In genomic region chr11:47997063-47998053, GRCh38 we compare ENCODE assay signal across 16 cellular contexts. TPM values are rescaled to one million over a fixed set of nuclear protein-coding genes. Genes with fewer than 3 reads are reported as not detected.
DNase-seq lines count a peak whose midpoint lies in the region; ATAC-seq, FAIRE-seq and TF ChIP-seq lines count a peak whose summit lies in the region.
"Had no signal": no experiment of that assay in that cellular context is flagged by ENCODE, and none has a peak within 500 bp of the region (broad histone marks: within the 10 kb centered on the region; RNA-seq: fewer than 3 reads in every experiment).

No MANE protein-coding gene starts in this region.

- no peak for FAIRE-seq in HepG2 (lab: Jason Lieb, UNC)

- TF ChIP-seq CTCF in VCaP (conservative IDR thresholded peaks at IDR 0.05) = no peak
- TF ChIP-seq CTCF in HepG2 (CRISPR knock-in tag; IDR thresholded peaks at IDR 0.05) = no peak
- peak in 1 of 6 experiments; percentile 22 for TF ChIP-seq CTCF in thyroid gland (IDR thresholded peaks at IDR 0.05)

- H4K20me1 ChIP-seq in HepG2 (ENCODE audit: insufficient read depth, low read length) = no peaks in the 10 kb centered on the region

- H2AFZ ChIP-seq in HepG2 (ENCODE audit: low read length) = no peak overlapping the region

- TF ChIP-seq RAD21 in HepG2 (CRISPR knock-in tag; IDR thresholded peaks at IDR 0.05) = no peak

- DNase-seq in cardiac septum (ENCODE audit: low spot score) (peak; percentile 54), left ventricle myocardium superior (no peak), HepG2 (ENCODE audit: low spot score) (no peak), thyroid gland (no peak), NCI-H2029 treated with DMSO at 0.1 percent for 48 hours (lab: John Stamatoyannopoulos, UW) (no peak)
- DNase-seq: activated naive CD4-positive, alpha-beta T cell treated with anti-CD3 and anti-CD28 coated beads, Interleukin-2, amount 50 U/mL, for 16 hours; foreskin keratinocyte; MM.1S; NCI-H2107; NK-92 treated with Interleukin-12 subunit alpha and Interleukin-12 subunit beta, amount 100 ng/mL, for 24 hours; SJCRH30; stimulated activated CD4-positive, alpha-beta T cell treated with anti-CD3 and anti-CD28 coated beads, Interleukin-12 subunit alpha, Interleukin-12 subunit beta, amount 100 ng/mL, for 4 hours had no signal

- POLR2A ChIA-PET in HepG2 (lab: Yijun Ruan, JAX) = no interaction called here

- H3K4me3 ChIP-seq in HepG2 (replicated peaks in 1 of 3; ENCODE audit: insufficient read depth in 1 of 3, low read depth in 2 of 3, low read length in 3 of 3) (no peak overlapping the region), thyroid gland (replicated peaks in 1 of 3) (no peak overlapping the region)
- H3K4me3 ChIP-seq: cardiac muscle cell, SJCRH30 had no signal

- WGBS in HepG2 (ENCODE audit: low lambda C conversion rate) = 69% methylated on average over 13 of the region's 15 CpGs
- WGBS in thyroid gland, 2 donors = 77 to 79% methylated on average over 15 of the region's 15 CpGs

- intact Hi-C loops in cardiac septum (cut with DNase I) = no loop called here
- intact Hi-C loops in left ventricle myocardium superior (cut with micrococcal nuclease) = no loop called here
- intact Hi-C loops in HepG2 (cut with micrococcal nuclease; ENCODE audit: unreplicated experiment) = no loop called here
- intact Hi-C loops in thyroid gland (cut with DNase I) = no loop called here

- CTCF ChIA-PET in HepG2 (lab: Yijun Ruan, JAX; ENCODE audit: low intra/inter-chr PET ratio, low total read pairs) = no interaction called here

- no peaks in the 10 kb centered on the region for H3K9me3 ChIP-seq in HepG2 (ENCODE audit: low read length)
- H3K9me3 ChIP-seq in thyroid gland = no peaks in the 10 kb centered on the region
- H3K9me3 ChIP-seq: SJCRH30 had no signal

- TF ChIP-seq EP300 in HepG2 (IDR thresholded peaks at IDR 0.05; ENCODE audit: low read depth in 2 of 2, low read length in 2 of 2) (no peak), HepG2 (CRISPR knock-in tag; IDR thresholded peaks at IDR 0.05; ENCODE audit: borderline replicate concordance) (no peak)

- BruUV-seq in HepG2 (replicated peaks; lab: Mats Ljungman, UMichigan) = no TSS peak

- H3K36me3 ChIP-seq in HepG2 (replicated peaks in 1 of 2; ENCODE audit: control insufficient read depth in 1 of 2, insufficient read depth in 2 of 2, low read length in 2 of 2) = no peaks in the 10 kb centered on the region
- no peaks in the 10 kb centered on the region for H3K36me3 ChIP-seq in thyroid gland
- H3K36me3 ChIP-seq: cardiac muscle cell, SJCRH30 had no signal

- H3K27me3 ChIP-seq in HepG2 (ENCODE audit: control insufficient read depth in 1 of 2, insufficient read depth in 2 of 2, low read length in 2 of 2) (no peaks in the 10 kb centered on the region), thyroid gland (no peaks in the 10 kb centered on the region)
- H3K27me3 ChIP-seq: cardiac muscle cell, foreskin keratinocyte, SJCRH30 had no signal

- no peaks in the 10 kb centered on the region for H3K79me2 ChIP-seq in HepG2 (ENCODE audit: insufficient read depth, low read length)

- no peak overlapping the region for H3K4me2 ChIP-seq in HepG2 (ENCODE audit: low read depth, low read length)

- no peak overlapping the region for H3K9ac ChIP-seq in HepG2 (ENCODE audit: insufficient read depth, low read depth, low read length)

- ATAC-seq in left ventricle myocardium superior = no peak
- ATAC-seq in HepG2 = no peak
- no peak for ATAC-seq in HG03354 (IDR thresholded peaks at IDR 0.05; ENCODE audit: poor library complexity, severe bottlenecking, unreplicated experiment)
- no peak for ATAC-seq in GM18873 (IDR thresholded peaks at IDR 0.05; ENCODE audit: low FRiP score, unreplicated experiment)
- ATAC-seq: foreskin keratinocyte had no signal

- TF ChIP-seq POLR2A in HepG2 (IDR thresholded peaks at IDR 0.05; ENCODE audit: insufficient read depth in 1 of 2, low read depth in 2 of 2, low read length in 2 of 2) = no peak
- TF ChIP-seq POLR2A in thyroid gland (IDR thresholded peaks at IDR 0.05) = no peak

- H3K4me1 ChIP-seq in HepG2 (ENCODE audit: insufficient read depth, low read length) = peaks cover 68% of the 10 kb centered on the region
- peaks cover 43 to 71% of the 10 kb centered on the region in 2 donors for H3K4me1 ChIP-seq in thyroid gland
- H3K4me1 ChIP-seq: foreskin keratinocyte, SJCRH30 had no signal

- H3K27ac ChIP-seq in VCaP (peak overlapping the region; percentile 83), HepG2 (ENCODE audit: extremely low read length, insufficient read depth, low read length) (no peak overlapping the region), thyroid gland (peak overlapping the region; percentile 47 to 93 (median 82))
- H3K27ac ChIP-seq: cardiac muscle cell, foreskin keratinocyte, SJCRH30 had no signal

- in situ Hi-C loops in HepG2 (cut with HindIII; ENCODE audit: extremely low pct_ligation_motif_present, low pct_unique_long_range_greater_than_20kb) = no loop called here

TF ChIP-seq in HepG2, 621 proteins besides CTCF, POLR2A, EP300 and RAD21:
- TF ChIP-seq HDAC1 (CRISPR knock-in tag; IDR thresholded peaks at IDR 0.05) = no peak
- TF ChIP-seq BRCA1 (CRISPR knock-in tag; IDR thresholded peaks at IDR 0.05) = no peak
- peak; percentile 66; the same call in 1 of the 2 replicates for TF ChIP-seq ZMYM3 (CRISPR knock-in tag; IDR thresholded peaks at IDR 0.05)
- peak; percentile 84 for TF ChIP-seq ZNF629 (CRISPR knock-in tag; conservative IDR thresholded peaks at IDR 0.05)
TF ChIP-seq in HepG2: peak in this region for 2.

RNA-seq across cellular contexts. Expression of gene PTPRJ, which starts 17.0 kb away (rescaled TPM):
- total RNA-seq in cardiac septum = 11.0 TPM
- 7.1 TPM for total RNA-seq in left ventricle myocardium superior
- total RNA-seq in HepG2 (2016; rRNA removed; fragmentation: Illumina TruSeq; extraction: Trizol) = 0.95 and 1.0 TPM in 2 replicates
- 0.61 and 0.79 TPM in 2 replicates for total RNA-seq in HepG2 (2016; cell fraction: cytosol; rRNA removed; fragmentation: Illumina TruSeq; extraction: Trizol; ENCODE audit: low read depth)
- total RNA-seq in HepG2 (2016; cell fraction: insoluble cytoplasmic fraction; rRNA removed; fragmentation: Illumina TruSeq; extraction: Trizol) = 0.89 and 1.4 TPM in 2 replicates
- total RNA-seq in HepG2 (2016; cell fraction: membrane; rRNA removed; fragmentation: Illumina TruSeq; extraction: Trizol) = 0.79 and 1.2 TPM in 2 replicates
- 1.9 TPM in 2 replicates for total RNA-seq in HepG2 (2016; cell fraction: nucleus; rRNA removed; fragmentation: Illumina TruSeq; extraction: Trizol)
- polyA plus RNA-seq in HepG2 (2011; rRNA removed) = 1.2 and 1.5 TPM in 2 replicates
- polyA plus RNA-seq in HepG2 (2011; cell fraction: cytosol; rRNA removed) = 1.1 and 1.5 TPM in 2 replicates
- polyA plus RNA-seq in HepG2 (2011; cell fraction: nucleus; rRNA removed) = 1.1 and 1.8 TPM in 2 replicates
- polyA plus RNA-seq in HepG2 (2012) = 2.1 and 2.2 TPM in 2 replicates
- 0.49 and 0.50 TPM in 2 replicates for polyA plus RNA-seq in HepG2 (2016; cell fraction: cytosol; fragmentation: Illumina TruSeq; extraction: Trizol; ENCODE audit: low read depth)
- polyA plus RNA-seq in HepG2 (2016; cell fraction: insoluble cytoplasmic fraction; fragmentation: Illumina TruSeq; extraction: Trizol; ENCODE audit: low read depth) = 0.56 and 0.70 TPM in 2 replicates
- 0.86 and 1.2 TPM in 2 replicates for polyA plus RNA-seq in HepG2 (2016; cell fraction: membrane; fragmentation: Illumina TruSeq; extraction: Trizol; ENCODE audit: low read depth)
- 2.0 TPM in 2 replicates for polyA plus RNA-seq in HepG2 (2016; cell fraction: nucleus; fragmentation: Illumina TruSeq; extraction: Trizol; ENCODE audit: insufficient read depth, low read depth)
- polyA minus RNA-seq in HepG2 (2011; rRNA and poly(A)+ RNA removed; ENCODE audit: low replicate concordance) = 1.9 and 21.7 TPM in 2 replicates
- polyA minus RNA-seq in HepG2 (2011; cell fraction: cytosol; rRNA and poly(A)+ RNA removed) = 2.8 and 3.1 TPM in 2 replicates
- 2.7 and 3.6 TPM in 2 replicates for polyA minus RNA-seq in HepG2 (2011; cell fraction: nucleus; rRNA and poly(A)+ RNA removed)
- 10 to 100 TPM; 45.4 to 81.9 (median 58.6) TPM for total RNA-seq in thyroid gland
